Comparison of ENCODE assay signal across 15 cellular contexts in the genomic region with DNA sequence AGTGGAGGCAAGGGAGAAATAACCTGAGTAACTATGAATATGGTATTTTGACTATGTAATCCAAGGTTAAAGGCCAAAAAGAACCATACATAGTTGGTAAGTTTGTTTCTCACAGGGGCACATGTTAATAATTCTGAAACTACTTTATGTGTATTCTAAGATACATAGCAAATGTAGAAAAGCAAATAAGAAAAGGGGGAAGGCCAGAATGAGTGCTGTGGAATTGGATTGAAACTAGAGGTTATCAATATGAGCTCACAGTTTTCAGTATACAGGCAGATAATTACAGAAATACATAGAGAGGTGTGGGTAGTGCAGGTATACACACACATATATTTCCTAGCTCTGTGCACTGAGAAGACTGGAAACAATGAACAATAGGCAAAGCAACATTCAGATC. TPM values are rescaled to one million over a fixed set of nuclear protein-coding genes. Genes with fewer than 3 reads are reported as not detected.
DNase-seq lines count a peak whose midpoint lies in the region; ATAC-seq and TF ChIP-seq lines count a peak whose summit lies in the region.
"Had no signal": no experiment of that assay in that cellular context is flagged by ENCODE, and none has a peak within 500 bp of the region (broad histone marks: within the 10 kb centered on the region; RNA-seq: fewer than 3 reads in every experiment).

No MANE protein-coding gene starts in this region.

- peaks cover 62% of the 10 kb centered on the region for H3K4me1 Mint-ChIP-seq in activated naive CD8-positive, alpha-beta T cell treated with anti-CD3 and anti-CD28 coated beads, Interleukin-2, amount 50 U/mL, for 24 hours
- H3K4me1 Mint-ChIP-seq in activated naive CD8-positive, alpha-beta T cell treated with anti-CD3 and anti-CD28 coated beads for 36 hours: peaks cover 27% of the 10 kb centered on the region

- intact Hi-C loops in dorsolateral prefrontal cortex (cut with DNase I) (loop anchor here in 1 of 2 donors (10.0 kb wide), 1 partner anchor 69 kb away; no protein-coding TSS in a partner anchor), lower lobe of right lung (cut with DNase I) (no loop called here)

- peaks cover 21% of the 10 kb centered on the region for H3K36me3 Mint-ChIP-seq in activated naive CD8-positive, alpha-beta T cell treated with anti-CD3 and anti-CD28 coated beads, Interleukin-2, amount 50 U/mL, for 24 hours (ENCODE audit: low read depth)
- H3K36me3 Mint-ChIP-seq in activated naive CD8-positive, alpha-beta T cell treated with anti-CD3 and anti-CD28 coated beads for 36 hours: peaks cover 28% of the 10 kb centered on the region
- H3K36me3 Mint-ChIP-seq: IgD-negative memory B cell had no signal

- H3K27ac ChIP-seq in dorsolateral prefrontal cortex: no peak overlapping the region
- no peak overlapping the region for H3K27ac ChIP-seq in lower lobe of right lung

- H3K9me3 Mint-ChIP-seq in activated naive CD8-positive, alpha-beta T cell treated with anti-CD3 and anti-CD28 coated beads, Interleukin-2, amount 50 U/mL, for 24 hours: peaks cover 4% of the 10 kb centered on the region
- peaks cover 1% of the 10 kb centered on the region for H3K9me3 Mint-ChIP-seq in activated naive CD8-positive, alpha-beta T cell treated with anti-CD3 and anti-CD28 coated beads for 36 hours
- H3K9me3 Mint-ChIP-seq: IgD-negative memory B cell had no signal

- no peaks in the 10 kb centered on the region for H3K36me3 ChIP-seq in lower lobe of right lung

- H3K4me1 ChIP-seq in lower lobe of right lung: peaks cover 14% of the 10 kb centered on the region

- H3K4me3 ChIP-seq in dorsolateral prefrontal cortex (no peak overlapping the region), lower lobe of right lung (no peak overlapping the region)

- no peaks in the 10 kb centered on the region for H3K27me3 Mint-ChIP-seq in activated naive CD8-positive, alpha-beta T cell treated with anti-CD3 and anti-CD28 coated beads, Interleukin-2, amount 50 U/mL, for 24 hours
- no peaks in the 10 kb centered on the region for H3K27me3 Mint-ChIP-seq in activated naive CD8-positive, alpha-beta T cell treated with anti-CD3 and anti-CD28 coated beads for 36 hours
- H3K27me3 Mint-ChIP-seq: IgD-negative memory B cell had no signal

- ATAC-seq in activated naive CD8-positive, alpha-beta T cell treated with anti-CD3 and anti-CD28 coated beads, Interleukin-2, amount 50 U/mL, for 24 hours: peak; percentile 90
- peak; percentile 79 for ATAC-seq in GM21619 (IDR thresholded peaks at IDR 0.05; ENCODE audit: unreplicated experiment)
- peak; percentile 63 for ATAC-seq in HG03045 (IDR thresholded peaks at IDR 0.05; ENCODE audit: unreplicated experiment)
- no peak for ATAC-seq in lower lobe of right lung
- ATAC-seq: left cardiac atrium had no signal

- no peak for DNase-seq in activated naive CD8-positive, alpha-beta T cell treated with anti-CD3 and anti-CD28 coated beads, Interleukin-2, amount 50 U/mL, for 24 hours
- DNase-seq in activated naive CD8-positive, alpha-beta T cell treated with anti-CD3 and anti-CD28 coated beads for 36 hours: no peak
- DNase-seq in dorsolateral prefrontal cortex (no peak), lower lobe of right lung (no peak), SHP77 (lab: John Stamatoyannopoulos, UW) (no peak), HuH-7.5 (ENCODE audit: low spot score) (no peak)
- DNase-seq: activated CD4-positive, alpha-beta T cell treated with anti-CD3 and anti-CD28 coated beads, Interleukin-2, amount 50 U/mL, for 1 hour; H7; hippocampal formation; left cardiac atrium; RPMI8226; T-helper 2 cell had no signal

- H3K27ac Mint-ChIP-seq in activated naive CD8-positive, alpha-beta T cell treated with anti-CD3 and anti-CD28 coated beads, Interleukin-2, amount 50 U/mL, for 24 hours: no peak overlapping the region
- H3K27ac Mint-ChIP-seq in activated naive CD8-positive, alpha-beta T cell treated with anti-CD3 and anti-CD28 coated beads for 36 hours: no peak overlapping the region

- TF ChIP-seq CTCF in dorsolateral prefrontal cortex (IDR thresholded peaks at IDR 0.05 in 54 of 56, conservative IDR thresholded peaks at IDR 0.05 in 2 of 56; ENCODE audit: low read depth in 1 of 56, partially characterized antibody in 56 of 56) (no peak), lower lobe of right lung (IDR thresholded peaks at IDR 0.05) (no peak)

- H3K4me3 Mint-ChIP-seq in activated naive CD8-positive, alpha-beta T cell treated with anti-CD3 and anti-CD28 coated beads, Interleukin-2, amount 50 U/mL, for 24 hours: no peak overlapping the region
- no peak overlapping the region for H3K4me3 Mint-ChIP-seq in activated naive CD8-positive, alpha-beta T cell treated with anti-CD3 and anti-CD28 coated beads for 36 hours
- H3K4me3 Mint-ChIP-seq: IgD-negative memory B cell had no signal

- H3K9me3 ChIP-seq in lower lobe of right lung: no peaks in the 10 kb centered on the region

- H3K27me3 ChIP-seq in dorsolateral prefrontal cortex: no peaks in the 10 kb centered on the region
- H3K27me3 ChIP-seq in lower lobe of right lung (ENCODE audit: low read depth): no peaks in the 10 kb centered on the region

RNA-seq across cellular contexts. Expression of gene INO80C, which starts 13.7 kb away (rescaled TPM):
- total RNA-seq in activated naive CD8-positive, alpha-beta T cell treated with anti-CD3 and anti-CD28 coated beads for 36 hours: 10 to 100 TPM; 38.4 to 39.4 TPM
- total RNA-seq in dorsolateral prefrontal cortex (10 to 100 TPM; 13.8 to 40.5 (median 27.1) TPM), lower lobe of right lung (25.8 TPM)

Comparison
In these comparisons a context has a peak if more than half of its experiments do, and no peak if none do; other contexts are left out.
1. ATAC-seq: peak in activated naive CD8-positive, alpha-beta T cell treated with anti-CD3 and anti-CD28 coated beads, Interleukin-2, amount 50 U/mL, for 24 hours (single experiment), GM21619 (single experiment) and HG03045 (single experiment); none in lower lobe of right lung (0 of 2).